ENCODE assay signal across 8 cellular contexts in genomic region chr6:26125015-26125690, GRCh38. TPM values are rescaled to one million over a fixed set of nuclear protein-coding genes. Genes with fewer than 3 reads are reported as not detected.
DNase-seq lines count a peak whose midpoint lies in the region; ATAC-seq, FAIRE-seq and TF ChIP-seq lines count a peak whose summit lies in the region.

No MANE protein-coding gene starts in this region.

- peaks cover 3% of the 10 kb centered on the region; the same call in 1 of the 2 replicates for H3K4me1 ChIP-seq in GM12878 (ENCODE audit: control insufficient read depth, insufficient read depth, low read length)
- peaks cover 0 to 50% (median 11%) of the 10 kb centered on the region in 4 donors for H3K4me1 ChIP-seq in right lobe of liver
- peaks cover 0 to 26% (median 14%) of the 10 kb centered on the region in 4 donors for H3K4me1 ChIP-seq in tibial artery

- H3K4me2 ChIP-seq in GM12878 (ENCODE audit: control insufficient read depth, insufficient read depth): peak overlapping the region; percentile 86; the same call in 1 of the 2 replicates

- CTCF ChIA-PET in GM12878 (lab: Yijun Ruan, JAX): interaction anchor here (0.5 to 2.3 kb wide), 4 partner anchors 19 to 31 kb away, joined by 4 to 8 read pairs (median 4); a partner anchor contains a TSS

- H3K27ac ChIP-seq in GM12878 (ENCODE audit: control insufficient read depth, insufficient read depth) (peak overlapping the region; percentile 89), right lobe of liver (peak overlapping the region; percentile 82 to 95 (median 83)), tibial artery (peak overlapping the region; percentile 98)

- BruUV-seq in GM12878 (replicated peaks; lab: Mats Ljungman, UMichigan): no TSS peak

- 2% methylated on average over 14 of the region's 14 CpGs for WGBS in GM12878 (ENCODE audit: insufficient coverage, insufficient replicate concordance, low lambda C conversion rate, missing lambda C conversion rate)
- whole genome bisulfite sequencing in right lobe of liver (ENCODE audit: insufficient coverage, low coverage, low lambda C conversion rate, missing lambda C conversion rate): 0% methylated on average over 11 of the region's 14 CpGs

- RAD21 ChIA-PET in GM12878 (lab: Charles Lee; ENCODE audit: unreplicated experiment): interaction anchor here (1.3 to 7.2 kb wide), 6 partner anchors 33 to 74 kb away, joined by 4 to 96 read pairs (median 7); a partner anchor contains a TSS

- no peak for ATAC-seq in GM12878
- no peak for ATAC-seq in right lobe of liver
- ATAC-seq in GM18520 (IDR thresholded peaks at IDR 0.05; ENCODE audit: unreplicated experiment): no peak

- H3K36me3 ChIP-seq in GM12878 (ENCODE audit: control insufficient read depth in 2 of 2, insufficient read depth in 2 of 2, low read length in 1 of 2) (peaks cover 0 to 3% of the 10 kb centered on the region in 2 experiments; a peak in 2 of 4 replicates), right lobe of liver (peaks cover 0 to 31% (median 12%) of the 10 kb centered on the region in 4 donors), tibial artery (peaks cover 10 to 17% (median 10%) of the 10 kb centered on the region in 3 donors)

- no peak for TF ChIP-seq CTCF in GM12878 (IDR thresholded peaks at IDR 0.05 in 2 of 3, conservative IDR thresholded peaks at IDR 0.05 in 1 of 3; ENCODE audit: control insufficient read depth in 2 of 3, extremely low read depth in 1 of 3, insufficient read depth in 1 of 3, low read depth in 3 of 3, low read length in 3 of 3)
- TF ChIP-seq CTCF in right lobe of liver (IDR thresholded peaks at IDR 0.05): no peak
- no peak for TF ChIP-seq CTCF in tibial artery (IDR thresholded peaks at IDR 0.05)

- peak; percentile 39 for DNase-seq in activated CD4-positive, alpha-beta T cell treated with anti-CD3 and anti-CD28 coated beads for 48 hours
- no peak for DNase-seq in activated CD4-positive, alpha-beta T cell treated with anti-CD3 and anti-CD28 coated beads for 4 hours
- DNase-seq in NOMO-1 treated with DMSO at 0.1 percent for 48 hours (lab: John Stamatoyannopoulos, UW; ENCODE audit: unreplicated experiment) (peak; percentile 33), GM12878 (ENCODE audit: low read depth, low spot score) (no peak), right lobe of liver (no peak), tibial artery (no peak), GM19238 (ENCODE audit: insufficient read length, low spot score) (no peak)

- peaks cover 6% of the 10 kb centered on the region; the same call in 1 of the 2 replicates for H4K20me1 ChIP-seq in GM12878 (ENCODE audit: control insufficient read depth, insufficient read depth)

- POLR2A ChIA-PET in GM12878 (lab: Charles Lee): interaction anchor here (1.2 to 6.4 kb wide), 9 partner anchors 8 to 93 kb away, joined by 3 to 119 read pairs (median 14); a partner anchor contains a TSS

- no peak for TF ChIP-seq RAD21 in GM12878 (IDR thresholded peaks at IDR 0.05; ENCODE audit: insufficient read depth, low read depth, low read length)

- intact Hi-C loops in GM12878 (cut with micrococcal nuclease; ENCODE audit: unreplicated experiment) (no loop called here), right lobe of liver (cut with DNase I) (no loop called here), tibial artery (cut with DNase I; ENCODE audit: low total_unique reads) (no loop called here)

- no peak overlapping the region for H2AFZ ChIP-seq in GM12878 (ENCODE audit: control insufficient read depth, low read depth, low read length)

- H3K27me3 ChIP-seq in GM12878 (replicated peaks in 1 of 2; ENCODE audit: control insufficient read depth in 2 of 2, insufficient read depth in 2 of 2, low read length in 1 of 2): no peaks in the 10 kb centered on the region
- no peaks in the 10 kb centered on the region for H3K27me3 ChIP-seq in right lobe of liver
- H3K27me3 ChIP-seq in tibial artery: no peaks in the 10 kb centered on the region

- H3K4me3 ChIP-seq in GM12878 (peak overlapping the region; percentile 83), right lobe of liver (peak overlapping the region; percentile 69 to 91 (median 82)), tibial artery (peak overlapping the region; percentile 94 to 95)

- SMC1A ChIA-PET in GM12878 (lab: Charles Lee; ENCODE audit: uncharacterized antibody, unreplicated experiment): interaction anchor here (0.5 to 3.3 kb wide), 9 partner anchors 23 to 377 kb away, joined by 3 to 34 read pairs (median 3); a partner anchor contains a TSS

- FAIRE-seq in GM12878 (lab: Jason Lieb, UNC): no peak

- in situ Hi-C loops in GM12878 (cut with MboI): loop anchor here (10.0 kb wide), 1 partner anchor 1710 kb away; a partner anchor contains a TSS

- peak overlapping the region; percentile 91 for H3K9ac ChIP-seq in GM12878 (ENCODE audit: control insufficient read depth, insufficient read depth, low read length)

- no peaks in the 10 kb centered on the region for H3K9me3 ChIP-seq in GM12878 (replicated peaks; ENCODE audit: control insufficient read depth, insufficient read depth, low read length)
- H3K9me3 ChIP-seq in right lobe of liver: no peaks in the 10 kb centered on the region
- H3K9me3 ChIP-seq in tibial artery: no peaks in the 10 kb centered on the region

- no peak for TF ChIP-seq EP300 in GM12878 (IDR thresholded peaks at IDR 0.05; ENCODE audit: borderline replicate concordance in 1 of 2, control insufficient read depth in 1 of 2, low read depth in 2 of 2, low read length in 2 of 2)

- peaks cover 60% of the 10 kb centered on the region for H3K79me2 ChIP-seq in GM12878 (ENCODE audit: control insufficient read depth, insufficient read depth, low read length)

- TF ChIP-seq POLR2A in GM12878 (IDR thresholded peaks at IDR 0.05; ENCODE audit: low read depth, low read length): no peak; the same call in 1 of the 2 replicates
- TF ChIP-seq POLR2A in right lobe of liver (IDR thresholded peaks at IDR 0.05): no peak

TF ChIP-seq in GM12878, 131 proteins besides CTCF, POLR2A, EP300 and RAD21:
- TF ChIP-seq, protein P1, sequence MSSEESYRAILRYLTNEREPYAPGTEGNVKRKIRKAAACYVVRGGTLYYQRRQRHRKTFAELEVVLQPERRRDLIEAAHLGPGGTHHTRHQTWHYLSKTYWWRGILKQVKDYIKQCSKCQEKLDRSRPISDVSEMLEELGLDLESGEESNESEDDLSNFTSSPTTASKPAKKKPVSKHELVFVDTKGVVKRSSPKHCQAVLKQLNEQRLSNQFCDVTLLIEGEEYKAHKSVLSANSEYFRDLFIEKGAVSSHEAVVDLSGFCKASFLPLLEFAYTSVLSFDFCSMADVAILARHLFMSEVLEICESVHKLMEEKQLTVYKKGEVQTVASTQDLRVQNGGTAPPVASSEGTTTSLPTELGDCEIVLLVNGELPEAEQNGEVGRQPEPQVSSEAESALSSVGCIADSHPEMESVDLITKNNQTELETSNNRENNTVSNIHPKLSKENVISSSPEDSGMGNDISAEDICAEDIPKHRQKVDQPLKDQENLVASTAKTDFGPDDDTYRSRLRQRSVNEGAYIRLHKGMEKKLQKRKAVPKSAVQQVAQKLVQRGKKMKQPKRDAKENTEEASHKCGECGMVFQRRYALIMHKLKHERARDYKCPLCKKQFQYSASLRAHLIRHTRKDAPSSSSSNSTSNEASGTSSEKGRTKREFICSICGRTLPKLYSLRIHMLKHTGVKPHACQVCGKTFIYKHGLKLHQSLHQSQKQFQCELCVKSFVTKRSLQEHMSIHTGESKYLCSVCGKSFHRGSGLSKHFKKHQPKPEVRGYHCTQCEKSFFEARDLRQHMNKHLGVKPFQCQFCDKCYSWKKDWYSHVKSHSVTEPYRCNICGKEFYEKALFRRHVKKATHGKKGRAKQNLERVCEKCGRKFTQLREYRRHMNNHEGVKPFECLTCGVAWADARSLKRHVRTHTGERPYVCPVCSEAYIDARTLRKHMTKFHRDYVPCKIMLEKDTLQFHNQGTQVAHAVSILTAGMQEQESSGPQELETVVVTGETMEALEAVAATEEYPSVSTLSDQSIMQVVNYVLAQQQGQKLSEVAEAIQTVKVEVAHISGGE (CRISPR knock-in tag; IDR thresholded peaks at IDR 0.05): peak; percentile 21; the same call in 1 of the 2 replicates
- TF ChIP-seq, protein P2, sequence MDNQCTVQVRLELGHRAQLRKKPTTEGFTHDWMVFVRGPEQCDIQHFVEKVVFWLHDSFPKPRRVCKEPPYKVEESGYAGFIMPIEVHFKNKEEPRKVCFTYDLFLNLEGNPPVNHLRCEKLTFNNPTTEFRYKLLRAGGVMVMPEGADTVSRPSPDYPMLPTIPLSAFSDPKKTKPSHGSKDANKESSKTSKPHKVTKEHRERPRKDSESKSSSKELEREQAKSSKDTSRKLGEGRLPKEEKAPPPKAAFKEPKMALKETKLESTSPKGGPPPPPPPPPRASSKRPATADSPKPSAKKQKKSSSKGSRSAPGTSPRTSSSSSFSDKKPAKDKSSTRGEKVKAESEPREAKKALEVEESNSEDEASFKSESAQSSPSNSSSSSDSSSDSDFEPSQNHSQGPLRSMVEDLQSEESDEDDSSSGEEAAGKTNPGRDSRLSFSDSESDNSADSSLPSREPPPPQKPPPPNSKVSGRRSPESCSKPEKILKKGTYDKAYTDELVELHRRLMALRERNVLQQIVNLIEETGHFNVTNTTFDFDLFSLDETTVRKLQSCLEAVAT (IDR thresholded peaks at IDR 0.05): peak; percentile 78; the same call in 1 of the 2 replicates
- TF ChIP-seq POU2F2 (IDR thresholded peaks at IDR 0.05; ENCODE audit: borderline replicate concordance, low read depth, low read length) (0 out of 3 replicates have a peak, but pooled peaks have one; percentile 11), CBFB (IDR thresholded peaks at IDR 0.05; ENCODE audit: low read depth) (no peak), EED (IDR thresholded peaks at IDR 0.05; ENCODE audit: low read depth) (no peak), BACH1 (IDR thresholded peaks at IDR 0.05; ENCODE audit: borderline replicate concordance) (peak; percentile 53; the same call in 1 of the 2 replicates)

RNA-seq across cellular contexts. Expression of gene HFE, which starts 37.9 kb away (rescaled TPM):
- total RNA-seq in GM12878 (2013; cell fraction: nucleolus; rRNA removed): 4.1 and 4.5 TPM in 2 replicates
- total RNA-seq in GM12878 (2014; rRNA removed): 1.5 and 2.1 TPM in 2 replicates
- 1.9 and 2.3 TPM in 2 replicates for total RNA-seq in GM12878 (2014; rRNA removed; fragmentation: Illumina TruSeq; extraction: Trizol)
- total RNA-seq in GM12878 (2021): 2.3 and 3.2 TPM in 2 replicates
- 1.1 TPM for polyA plus RNA-seq in GM12878 (2011; ENCODE audit: low read depth)
- polyA plus RNA-seq in GM12878 (2011; rRNA removed): 5.9 TPM in 2 replicates
- 4.6 and 4.8 TPM in 2 replicates for polyA plus RNA-seq in GM12878 (2011; cell fraction: cytosol; rRNA removed)
- 5.6 and 6.5 TPM in 2 replicates for polyA plus RNA-seq in GM12878 (2011; cell fraction: nucleus; rRNA removed)
- 0.95 and 2.1 TPM in 2 replicates for polyA plus RNA-seq in GM12878 (2012)
- polyA plus RNA-seq in GM12878 (2014; fragmentation: Illumina TruSeq; extraction: Trizol): 2.2 and 5.1 TPM in 2 replicates
- 1 to 10 TPM in 1 of 2 experiments, under 1 TPM in 1; 0.52 to 1.2 TPM for polyA plus RNA-seq in GM12878 (2014; fragmentation: Nextera tagmentation; extraction: Ambion mirVana)
- 2.2 and 3.0 TPM in 2 replicates for polyA plus RNA-seq in GM12878 (2014; rRNA removed)
- 1 to 10 TPM; 1.3 to 1.5 TPM for polyA plus RNA-seq in GM12878 (2016; fragmentation: Nextera tagmentation; extraction: Ambion mirVana)
- 6.9 and 8.1 TPM in 2 replicates for polyA minus RNA-seq in GM12878 (2011; rRNA and poly(A)+ RNA removed)
- 1.1 and 1.9 TPM in 2 replicates for polyA minus RNA-seq in GM12878 (2011; cell fraction: cytosol; rRNA and poly(A)+ RNA removed)
- polyA minus RNA-seq in GM12878 (2011; cell fraction: nucleus; rRNA and poly(A)+ RNA removed): 2.1 and 2.3 TPM in 2 replicates
- 10 to 100 TPM in 5 of 6 experiments, 1 to 10 TPM in 1; 8.9 to 20.7 (median 15.8) TPM for total RNA-seq in right lobe of liver

Comparison
In these comparisons a context has a peak if more than half of its experiments do, and no peak if none do; other contexts are left out.
1. DNase-seq: peak in activated CD4-positive, alpha-beta T cell treated with anti-CD3 and anti-CD28 coated beads for 48 hours (single experiment) and NOMO-1 treated with DMSO at 0.1 percent for 48 hours (single experiment); none in activated CD4-positive, alpha-beta T cell treated with anti-CD3 and anti-CD28 coated beads for 4 hours (0 of 2), GM12878 (single experiment), right lobe of liver (0 of 3), tibial artery (0 of 2) and GM19238 (single experiment).
2. Peak in every context shown above with its lines, with median percentiles within 50 percentile points of each other: H3K27ac ChIP-seq and H3K4me3 ChIP-seq.